In genomic region chr13:51208707-51209106, GRCh38 we compare ENCODE assay signal across 2 cellular contexts.
TF ChIP-seq lines count a peak whose summit lies in the region.

No MANE protein-coding gene starts in this region.

TF ChIP-seq in HEK293, 187 proteins besides CTCF, POLR2A, EP300 and RAD21:
- TF ChIP-seq ZNF558 (tag by site-specific recombination; IDR thresholded peaks at IDR 0.05) = no peak
- TF ChIP-seq ATF2 (tag by site-specific recombination; IDR thresholded peaks at IDR 0.05; ENCODE audit: low read depth) = peak; percentile 85
- no peak for TF ChIP-seq HOXC10 (CRISPR knock-in tag; IDR thresholded peaks at IDR 0.05)

TF ChIP-seq in H1, 55 proteins besides CTCF, POLR2A, EP300 and RAD21:
- no peak for TF ChIP-seq BACH1 (IDR thresholded peaks at IDR 0.05; ENCODE audit: low read length)
- TF ChIP-seq RFX5 (IDR thresholded peaks at IDR 0.05; ENCODE audit: borderline replicate concordance, low read depth, low read length) = no peak
